ENCODE assay signal across 8 cellular contexts in genomic region chr10:32956365-32957197, GRCh38. TPM values are rescaled to one million over a fixed set of nuclear protein-coding genes. Genes with fewer than 3 reads are reported as not detected.
DNase-seq lines count a peak whose midpoint lies in the region; ATAC-seq and TF ChIP-seq lines count a peak whose summit lies in the region.

No MANE protein-coding gene starts in this region.

- no peaks in the 10 kb centered on the region for H3K9me2 ChIP-seq in PC-3 (replicated peaks; ENCODE audit: low read length)

- peaks cover 68% of the 10 kb centered on the region for H3K4me1 ChIP-seq in PC-3 (ENCODE audit: insufficient read depth, low read length)

- TSS peak; percentile 34 for BruUV-seq in PC-3 (replicated peaks; lab: Mats Ljungman, UMichigan)

- DNase-seq in EH (ENCODE audit: low read depth) (peak; percentile 35), PC-3 (peak; percentile 34), epithelial cell of prostate (ENCODE audit: low read depth, low spot score) (no peak), osteocyte (ENCODE audit: extremely low spot score, unreplicated experiment) (no peak), iPS-NIHi7 (ENCODE audit: extremely low spot score) (no peak)
- no peak for DNase-seq in activated CD8-positive, alpha-beta memory T cell treated with anti-CD3 and anti-CD28 coated beads for 24 hours

- ATAC-seq in PC-3 (no peak), HG02623 (IDR thresholded peaks at IDR 0.05; ENCODE audit: unreplicated experiment) (no peak), HG02571 (IDR thresholded peaks at IDR 0.05; ENCODE audit: unreplicated experiment) (no peak)

- H3K9ac ChIP-seq in PC-3 (ENCODE audit: low read length), result peak overlapping the region; percentile 92

- no peaks in the 10 kb centered on the region for H3K27me3 ChIP-seq in PC-3 (ENCODE audit: low read length)

- H3F3A ChIP-seq in PC-3 (ENCODE audit: low read length, unreplicated experiment), result peaks cover 15% of the 10 kb centered on the region

- H3K27ac Mint-ChIP-seq in osteocyte (ENCODE audit: unreplicated experiment), result peak overlapping the region; percentile 70

- CTCF ChIA-PET in PC-3 (lab: Charles Lee), result no interaction called here

- intact Hi-C loops in PC-3 (cut with micrococcal nuclease), result loop anchor here (5.0 kb wide), 1 partner anchor 159 kb away; no protein-coding TSS in a partner anchor

- H3K36me3 ChIP-seq in PC-3 (ENCODE audit: low read depth, low read length), result peaks cover 44% of the 10 kb centered on the region

- H3K27me3 Mint-ChIP-seq in osteocyte (ENCODE audit: unreplicated experiment), result no peaks in the 10 kb centered on the region

- H3K27ac ChIP-seq in PC-3 (ENCODE audit: low read length) (peak overlapping the region; percentile 63), epithelial cell of prostate (peak overlapping the region; percentile 96)

- POLR2A ChIA-PET in PC-3 (lab: Charles Lee; ENCODE audit: unreplicated experiment), result interaction anchor here (0.6 to 3.1 kb wide), 6 partner anchors 24 to 1564 kb away, joined by 3 to 33 read pairs (median 4); no protein-coding TSS in a partner anchor

- peaks cover 77% of the 10 kb centered on the region for H3K4me1 Mint-ChIP-seq in osteocyte (ENCODE audit: unreplicated experiment)

- H3K9me3 Mint-ChIP-seq in osteocyte (ENCODE audit: unreplicated experiment), result no peaks in the 10 kb centered on the region

- TF ChIP-seq CTCF in PC-3 (conservative IDR thresholded peaks at IDR 0.05; ENCODE audit: low read depth, low read length) (no peak), osteocyte (IDR thresholded peaks at IDR 0.05) (no peak)

- H3K79me2 ChIP-seq in PC-3 (ENCODE audit: low read length), result peaks cover 91% of the 10 kb centered on the region

- H3K9me3 ChIP-seq in PC-3 (ENCODE audit: low read length), result no peaks in the 10 kb centered on the region

- peak overlapping the region; percentile 83 for H3K4me2 ChIP-seq in PC-3 (ENCODE audit: low read length)

- H2AFZ ChIP-seq in PC-3 (ENCODE audit: low read length), result no peak overlapping the region

- peak overlapping the region; percentile 81 for H3K4me3 Mint-ChIP-seq in osteocyte (ENCODE audit: unreplicated experiment)

- peak overlapping the region; percentile 75 for H3K4me3 ChIP-seq in PC-3 (ENCODE audit: low read length)

- H4K20me1 ChIP-seq in PC-3 (ENCODE audit: low read length), result peaks cover 58% of the 10 kb centered on the region

- H3K36me3 Mint-ChIP-seq in osteocyte (ENCODE audit: unreplicated experiment), result no peaks in the 10 kb centered on the region

RNA-seq across cellular contexts. Expression of gene ITGB1, which starts 1.4 kb away (rescaled TPM):
- 956 and 1,010 TPM in 2 replicates for total RNA-seq in PC-3 (2014; rRNA removed)
- total RNA-seq in osteocyte, result 943 and 946 TPM in 2 replicates

Comparison
In these comparisons a context has a peak if more than half of its experiments do, and no peak if none do; other contexts are left out.
1. DNase-seq: peak in EH (single experiment) and PC-3 (single experiment); none in epithelial cell of prostate (single experiment), osteocyte (single experiment), iPS-NIHi7 (single experiment) and activated CD8-positive, alpha-beta memory T cell treated with anti-CD3 and anti-CD28 coated beads for 24 hours (single experiment).